ENCODE assay signal across 8 cellular contexts in the genomic region with DNA sequence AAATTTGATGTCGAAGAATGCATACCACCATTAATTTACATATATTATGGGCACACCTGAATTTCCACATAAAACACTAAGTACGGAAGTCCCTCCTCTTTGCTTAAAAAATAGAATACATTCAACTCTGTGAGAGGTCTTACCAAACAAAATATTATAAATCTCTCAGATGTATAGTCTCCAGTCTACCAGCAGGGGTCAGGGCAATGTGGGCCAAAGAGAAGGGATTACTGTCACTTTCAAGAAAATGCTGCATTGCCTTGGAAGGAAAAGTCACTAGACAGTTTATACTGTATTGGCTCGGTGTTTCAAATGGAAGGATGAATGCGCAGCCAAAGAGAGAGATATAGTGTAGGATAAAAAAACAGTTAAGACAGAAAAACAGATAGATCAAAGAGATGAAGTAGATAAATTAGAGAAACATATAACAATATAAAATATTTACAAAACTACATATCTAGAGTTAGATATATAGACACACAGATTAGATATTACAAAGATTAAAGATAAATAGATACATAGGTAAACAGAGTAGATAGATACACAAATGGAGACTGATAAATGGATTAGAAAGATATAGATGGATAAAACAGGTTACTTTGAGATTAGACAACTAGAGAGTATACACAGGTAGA. TPM values are rescaled to one million over a fixed set of nuclear protein-coding genes. Genes with fewer than 3 reads are reported as not detected.
DNase-seq lines count a peak whose midpoint lies in the region; ATAC-seq and TF ChIP-seq lines count a peak whose summit lies in the region.

No MANE protein-coding gene starts in this region.

- no peaks in the 10 kb centered on the region for H3K9me3 ChIP-seq in OCI-LY3 (ENCODE audit: insufficient read depth, low read length)
- H3K9me3 ChIP-seq in spleen: no peaks in the 10 kb centered on the region

- no peak overlapping the region for H3K27ac ChIP-seq in OCI-LY3 (ENCODE audit: low read length)
- no peak overlapping the region for H3K27ac ChIP-seq in spleen

- intact Hi-C loops in left ventricle myocardium superior (cut with micrococcal nuclease) (no loop called here), spleen (cut with DNase I; ENCODE audit: low total_unique reads) (no loop called here)

- H3K27ac Mint-ChIP-seq in activated naive CD4-positive, alpha-beta T cell treated with anti-CD3 and anti-CD28 coated beads, Interleukin-2, amount 50 U/mL, for 24 hours: peak overlapping the region; percentile 60

- H3K4me2 ChIP-seq in OCI-LY3 (ENCODE audit: low read length): no peak overlapping the region

- H2AFZ ChIP-seq in OCI-LY3 (ENCODE audit: low read depth, low read length): no peak overlapping the region

- no peak for TF ChIP-seq POLR2A in spleen (IDR thresholded peaks at IDR 0.05)

- no peaks in the 10 kb centered on the region for H3K9me3 Mint-ChIP-seq in activated naive CD4-positive, alpha-beta T cell treated with anti-CD3 and anti-CD28 coated beads, Interleukin-2, amount 50 U/mL, for 24 hours

- peaks cover 24% of the 10 kb centered on the region for H3K36me3 Mint-ChIP-seq in activated naive CD4-positive, alpha-beta T cell treated with anti-CD3 and anti-CD28 coated beads, Interleukin-2, amount 50 U/mL, for 24 hours

- H3K4me3 Mint-ChIP-seq in activated naive CD4-positive, alpha-beta T cell treated with anti-CD3 and anti-CD28 coated beads, Interleukin-2, amount 50 U/mL, for 24 hours: no peak overlapping the region

- no peaks in the 10 kb centered on the region for H3K27me3 Mint-ChIP-seq in activated naive CD4-positive, alpha-beta T cell treated with anti-CD3 and anti-CD28 coated beads, Interleukin-2, amount 50 U/mL, for 24 hours

- TF ChIP-seq CTCF in OCI-LY3 (IDR thresholded peaks at IDR 0.05; ENCODE audit: low read depth, low read length) (peak; percentile 88), spleen (IDR thresholded peaks at IDR 0.05 in 8 of 11, conservative IDR thresholded peaks at IDR 0.05 in 3 of 11) (peak; percentile 44 to 78 (median 58)), omental fat pad (IDR thresholded peaks at IDR 0.05) (peak in 1 of 3 donors; percentile 62)

- DNase-seq in DMS79 treated with DMSO at 0.1 percent for 48 hours (lab: John Stamatoyannopoulos, UW) (peak; percentile 42), left ventricle myocardium superior (no peak), spleen (no peak), omental fat pad (ENCODE audit: low spot score) (no peak)

- ATAC-seq in GM19455 (IDR thresholded peaks at IDR 0.05; ENCODE audit: unreplicated experiment): peak; percentile 92
- peak; percentile 74 for ATAC-seq in HG03521 (IDR thresholded peaks at IDR 0.05; ENCODE audit: unreplicated experiment)
- peak; percentile 24 for ATAC-seq in left ventricle myocardium superior
- no peak for ATAC-seq in omental fat pad (ENCODE audit: low FRiP score)

- H3K4me1 ChIP-seq in OCI-LY3 (ENCODE audit: low read length): no peaks in the 10 kb centered on the region
- peaks cover 0 to 6% (median 0%) of the 10 kb centered on the region in 6 donors for H3K4me1 ChIP-seq in spleen

- peaks cover 5% of the 10 kb centered on the region for H3K4me1 Mint-ChIP-seq in activated naive CD4-positive, alpha-beta T cell treated with anti-CD3 and anti-CD28 coated beads, Interleukin-2, amount 50 U/mL, for 24 hours

- H3K27me3 ChIP-seq in OCI-LY3 (ENCODE audit: low read depth, low read length) (no peaks in the 10 kb centered on the region), spleen (replicated peaks in 1 of 7) (no peaks in the 10 kb centered on the region)

- H3K79me2 ChIP-seq in OCI-LY3 (ENCODE audit: low read length): no peaks in the 10 kb centered on the region

- H4K20me1 ChIP-seq in OCI-LY3 (ENCODE audit: insufficient read depth, low read length): peaks cover 4% of the 10 kb centered on the region; the same call in 1 of the 2 replicates

- peaks cover 24% of the 10 kb centered on the region for H3K36me3 ChIP-seq in OCI-LY3 (replicated peaks; ENCODE audit: low read depth, low read length)
- peaks cover 0 to 78% (median 41%) of the 10 kb centered on the region in 6 donors for H3K36me3 ChIP-seq in spleen

- H3K4me3 ChIP-seq in OCI-LY3 (ENCODE audit: low read length): no peak overlapping the region
- H3K4me3 ChIP-seq in spleen: no peak overlapping the region

- WGBS in spleen, 5 donors: 46 to 65% (median 54%) methylated on average over 4 of the region's 4 CpGs

- no peak overlapping the region for H3K9ac ChIP-seq in OCI-LY3 (ENCODE audit: low read length)

RNA-seq across cellular contexts. Expression of a gene that starts 20.9 kb away (rescaled TPM):
- total RNA-seq in left ventricle myocardium superior (15.4 TPM), spleen (10 to 100 TPM; 29.0 to 43.9 (median 35.9) TPM), omental fat pad (10 to 100 TPM; 18.9 to 23.9 (median 20.6) TPM)
- 10 to 100 TPM; 46.6 to 55.5 (median 55.1) TPM for polyA plus RNA-seq in spleen

RNA-seq across cellular contexts. Expression of a gene that starts 54.2 kb away (rescaled TPM):
- not detected for total RNA-seq in left ventricle myocardium superior
- total RNA-seq in spleen: 1 to 10 TPM in 3 of 7 donors, under 1 TPM in 4; 0.59 to 1.9 (median 0.94) TPM
- under 1 TPM; 0.21 to 0.70 (median 0.38) TPM for polyA plus RNA-seq in spleen
- under 1 TPM; 0.19 to 0.47 (median 0.31) TPM for total RNA-seq in omental fat pad
